In the genomic region with DNA sequence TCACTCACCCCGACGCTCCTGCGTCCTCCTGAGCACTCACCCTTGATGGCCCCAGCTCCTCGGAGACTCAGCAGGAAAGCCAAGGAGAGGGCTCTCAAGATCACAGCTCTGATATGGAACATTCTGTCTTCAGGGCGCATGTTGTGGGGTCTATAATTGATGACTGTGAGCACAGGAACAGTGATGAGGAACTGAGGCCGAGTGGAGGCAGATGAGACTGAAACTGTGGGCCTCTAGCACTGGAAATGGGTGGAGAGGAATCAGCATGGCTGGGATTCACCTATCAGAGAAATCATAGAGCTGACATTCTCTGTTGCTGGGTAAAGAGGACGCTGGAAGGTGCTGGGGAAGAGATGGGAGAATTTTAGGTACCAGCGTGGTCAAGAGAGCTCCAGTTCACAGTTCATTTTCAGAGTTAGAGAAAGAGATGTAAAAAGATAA, we compare ENCODE assay signal across 8 cellular contexts. TPM values are rescaled to one million over a fixed set of nuclear protein-coding genes. Genes with fewer than 3 reads are reported as not detected.
DNase-seq lines count a peak whose midpoint lies in the region; ATAC-seq, FAIRE-seq and TF ChIP-seq lines count a peak whose summit lies in the region.

A gene (minus strand): TSS at position 219 of the 441 bp plus-strand sequence.

- peak within 1 kb of the TSS; percentile 88 to 96 for H3K27ac Mint-ChIP-seq in effector memory CD8-positive, alpha-beta T cell
- H3K27ac Mint-ChIP-seq in type B pancreatic cell = no peak within 1 kb of the TSS

- ATAC-seq in HG03280 (IDR thresholded peaks at IDR 0.05; ENCODE audit: unreplicated experiment) = peak; percentile 58
- peak; percentile 75 for ATAC-seq in effector memory CD8-positive, alpha-beta T cell (replicated peaks)

- H3K9me3 ChIP-seq in HAP-1 = no peaks in the 10 kb centered on the region

- H3K27me3 Mint-ChIP-seq in effector memory CD8-positive, alpha-beta T cell = no peaks in the 10 kb centered on the region
- H3K27me3 Mint-ChIP-seq in type B pancreatic cell = peaks cover 17% of the 10 kb centered on the region

- H3K36me3 ChIP-seq in HAP-1 (replicated peaks) = no peaks in the 10 kb centered on the region

- peak; percentile 100 for FAIRE-seq in GM19239 (lab: Jason Lieb, UNC)

- peaks cover 45% of the 10 kb centered on the region for H3K27me3 ChIP-seq in HAP-1 (ENCODE audit: low read depth)

- DNase-seq in D341Med (ENCODE audit: low spot score) (peak; percentile 48), GM19239 (ENCODE audit: insufficient read length, low spot score) (peak; percentile 71), T-helper 22 cell (ENCODE audit: low read depth) (peak; percentile 21), myocyte (ENCODE audit: low read depth) (peak; percentile 28), type B pancreatic cell (ENCODE audit: extremely low spot score, unreplicated experiment) (no peak), HAP-1 (ENCODE audit: low spot score in 2 of 2) (no peak)
- DNase-seq in effector memory CD8-positive, alpha-beta T cell = peak; percentile 44 to 53 (median 47)

- no peaks in the 10 kb centered on the region for H3K4me1 ChIP-seq in HAP-1

- in situ Hi-C loops in HAP-1 (cut with MboI; ENCODE audit: low sequenced_read_pairs) = no loop called here

- TF ChIP-seq CTCF in type B pancreatic cell (conservative IDR thresholded peaks at IDR 0.05) = no peak

- peaks cover 50 to 64% of the 10 kb centered on the region in 2 donors for H3K4me1 Mint-ChIP-seq in effector memory CD8-positive, alpha-beta T cell (ENCODE audit: low read depth in 2 of 2)
- H3K4me1 Mint-ChIP-seq in type B pancreatic cell (ENCODE audit: unreplicated experiment) = no peaks in the 10 kb centered on the region

- peaks cover 8% of the 10 kb centered on the region for H3K36me3 Mint-ChIP-seq in effector memory CD8-positive, alpha-beta T cell (ENCODE audit: insufficient read depth)
- H3K36me3 Mint-ChIP-seq in type B pancreatic cell = no peaks in the 10 kb centered on the region

- peak within 1 kb of the TSS; percentile 76 to 87 for H3K4me3 Mint-ChIP-seq in effector memory CD8-positive, alpha-beta T cell
- H3K4me3 Mint-ChIP-seq in type B pancreatic cell = no peak within 1 kb of the TSS

- H3K4me3 ChIP-seq in HAP-1 = no peak within 1 kb of the TSS

- no peaks in the 10 kb centered on the region for H3K9me3 Mint-ChIP-seq in effector memory CD8-positive, alpha-beta T cell
- H3K9me3 Mint-ChIP-seq in type B pancreatic cell = no peaks in the 10 kb centered on the region

RNA-seq across cellular contexts. Expression of the gene that starts here (rescaled TPM):
- 0.27 and 0.68 TPM in 2 replicates for total RNA-seq in myocyte
- 0.20 TPM for polyA plus RNA-seq in myocyte (2012)
- total RNA-seq in type B pancreatic cell (ENCODE audit: low replicate concordance) = 1.3 and 2.6 TPM in 2 replicates

Comparison
In these comparisons a context has a peak if more than half of its experiments do, and no peak if none do; other contexts are left out.
1. Peak in DNase-seq in myocyte; RNA of the gene not detected or under 1 TPM.
2. DNase-seq: peak in D341Med (single experiment), GM19239 (single experiment), T-helper 22 cell (single experiment) and effector memory CD8-positive, alpha-beta T cell (3 of 3); none in type B pancreatic cell (single experiment) and HAP-1 (0 of 2).